11 cellular contexts compared by ENCODE assay signal in the genomic region with DNA sequence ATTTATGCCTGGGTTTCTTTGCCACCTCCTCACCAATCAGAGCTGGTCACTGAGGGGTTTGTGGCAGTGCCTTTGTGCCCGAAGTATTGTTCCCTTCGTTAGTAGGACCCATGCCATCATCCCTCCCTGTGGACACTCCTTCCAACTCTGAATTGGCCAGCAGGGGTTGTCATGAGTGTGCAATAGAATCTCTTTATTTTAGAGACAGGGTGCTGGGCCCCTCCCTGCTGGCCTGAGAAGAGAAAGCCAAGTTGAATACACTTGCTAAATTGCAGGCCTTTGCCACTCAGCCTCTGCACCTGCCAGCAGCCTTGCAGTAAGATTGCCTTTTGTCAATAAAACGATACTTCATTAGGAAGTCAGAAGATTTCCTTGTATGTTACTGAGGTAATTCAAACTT. TPM values are rescaled to one million over a fixed set of nuclear protein-coding genes. Genes with fewer than 3 reads are reported as not detected.
A peak's percentile ranks its signal among the peaks of the same experiment; 100 is the strongest.
DNase-seq lines count a peak whose midpoint lies in the region; ATAC-seq and TF ChIP-seq lines count a peak whose summit lies in the region.
"Had no signal": no experiment of that assay in that cellular context is flagged by ENCODE, and none has a peak within 500 bp of the region (broad histone marks: within the 10 kb centered on the region; RNA-seq: fewer than 3 reads in every experiment).

No MANE protein-coding gene starts in this region.

- peaks cover 39% of the 10 kb centered on the region for H3K36me3 ChIP-seq in CD4-positive, CD25-positive, alpha-beta regulatory T cell (ENCODE audit: control insufficient read depth, insufficient read depth, low read length)
- H3K36me3 ChIP-seq in mucosa of descending colon (ENCODE audit: low read depth) = no peaks in the 10 kb centered on the region

- H3K9me3 ChIP-seq in CD4-positive, CD25-positive, alpha-beta regulatory T cell (ENCODE audit: control insufficient read depth in 2 of 2, low read length in 2 of 2) = no peaks in the 10 kb centered on the region
- no peaks in the 10 kb centered on the region for H3K9me3 ChIP-seq in mucosa of descending colon

- H3K27ac ChIP-seq in CD4-positive, CD25-positive, alpha-beta regulatory T cell (ENCODE audit: insufficient read depth, low read length, poor library complexity, severe bottlenecking) = peak overlapping the region; percentile 5

- DNase-seq in CD4-positive, CD25-positive, alpha-beta regulatory T cell = no peak
- peak; percentile 33 for DNase-seq in NCI-H1092 (lab: John Stamatoyannopoulos, UW)
- DNase-seq in chondrocyte (ENCODE audit: low spot score) = no peak
- DNase-seq in mucosa of descending colon = peak; percentile 53 to 68 (median 58)
- DNase-seq in HUDEP-2 (lab: John Stamatoyannopoulos, UW; ENCODE audit: unreplicated experiment in 76 of 76) = no peak
- no peak for DNase-seq in cerebellar cortex (ENCODE audit: low spot score)
- no peak for DNase-seq in activated CD4-positive, CD25-positive, alpha-beta regulatory T cell treated with anti-CD3 and anti-CD28 coated beads, Interleukin-2, amount 50 U/mL, for 72 hours
- DNase-seq: NCI-H524 treated with DMSO at 0.1 percent for 48 hours had no signal

- no peak overlapping the region for H3K4me3 ChIP-seq in CD4-positive, CD25-positive, alpha-beta regulatory T cell (ENCODE audit: low read depth, low read length)
- no peak overlapping the region for H3K4me3 ChIP-seq in mucosa of descending colon

- no peak overlapping the region for H3K4me3 Mint-ChIP-seq in CD4-positive, CD25-positive, alpha-beta regulatory T cell
- no peak overlapping the region for H3K4me3 Mint-ChIP-seq in chondrocyte (ENCODE audit: unreplicated experiment)
- H3K4me3 Mint-ChIP-seq: memory B cell had no signal

- peaks cover 7% of the 10 kb centered on the region for H3K27me3 Mint-ChIP-seq in CD4-positive, CD25-positive, alpha-beta regulatory T cell
- no peaks in the 10 kb centered on the region for H3K27me3 Mint-ChIP-seq in chondrocyte (ENCODE audit: low read depth)
- H3K27me3 Mint-ChIP-seq: memory B cell had no signal

- H3K27me3 ChIP-seq in CD4-positive, CD25-positive, alpha-beta regulatory T cell (ENCODE audit: control insufficient read depth, insufficient read depth, low read length) = no peaks in the 10 kb centered on the region

- TF ChIP-seq CTCF in chondrocyte (IDR thresholded peaks at IDR 0.05) (peak; percentile 62), mucosa of descending colon (IDR thresholded peaks at IDR 0.05) (no peak)

- ATAC-seq in CD4-positive, CD25-positive, alpha-beta regulatory T cell (ENCODE audit: low read depth in 2 of 2) = no peak
- ATAC-seq in mucosa of descending colon (peak; percentile 95), HG03280 (IDR thresholded peaks at IDR 0.05; ENCODE audit: unreplicated experiment) (no peak)

- peaks cover 6% of the 10 kb centered on the region for H3K4me1 ChIP-seq in CD4-positive, CD25-positive, alpha-beta regulatory T cell (ENCODE audit: control insufficient read depth, insufficient read depth, low read length, poor library complexity, severe bottlenecking)
- peaks cover 7% of the 10 kb centered on the region for H3K4me1 ChIP-seq in mucosa of descending colon (ENCODE audit: low read depth)

- peak overlapping the region in 2 of 3 donors; percentile 31 to 84 for H3K27ac Mint-ChIP-seq in CD4-positive, CD25-positive, alpha-beta regulatory T cell
- H3K27ac Mint-ChIP-seq in chondrocyte (ENCODE audit: unreplicated experiment) = peak overlapping the region; percentile 74
- H3K27ac Mint-ChIP-seq: memory B cell had no signal

- peaks cover 0 to 1% (median 0%) of the 10 kb centered on the region in 7 donors for H3K9me3 Mint-ChIP-seq in CD4-positive, CD25-positive, alpha-beta regulatory T cell
- H3K9me3 Mint-ChIP-seq in chondrocyte (ENCODE audit: low read depth) = no peaks in the 10 kb centered on the region
- H3K9me3 Mint-ChIP-seq: memory B cell had no signal

- intact Hi-C loops in mucosa of descending colon (cut with DNase I, micrococcal nuclease) = no loop called here

- H3K36me3 Mint-ChIP-seq in CD4-positive, CD25-positive, alpha-beta regulatory T cell = peaks cover 38% of the 10 kb centered on the region
- H3K36me3 Mint-ChIP-seq in chondrocyte (ENCODE audit: low read depth) = peaks cover 10% of the 10 kb centered on the region

- peaks cover 14 to 42% (median 22%) of the 10 kb centered on the region in 4 donors for H3K4me1 Mint-ChIP-seq in CD4-positive, CD25-positive, alpha-beta regulatory T cell
- peaks cover 34% of the 10 kb centered on the region for H3K4me1 Mint-ChIP-seq in chondrocyte (ENCODE audit: low read depth)
- H3K4me1 Mint-ChIP-seq: memory B cell had no signal

RNA-seq across cellular contexts. Expression of gene SLC12A3, which starts 40.7 kb away (rescaled TPM):
- total RNA-seq in CD4-positive, CD25-positive, alpha-beta regulatory T cell = not detected
- not detected for polyA plus RNA-seq in CD4-positive, CD25-positive, alpha-beta regulatory T cell
- total RNA-seq in chondrocyte (not detected in 3 replicates), mucosa of descending colon (not detected)
- total RNA-seq: cerebellum had no signal

Comparison
In these comparisons a context has a peak if more than half of its experiments do, and no peak if none do; other contexts are left out.
1. DNase-seq: peak in NCI-H1092 (single experiment) and mucosa of descending colon (3 of 3); none in CD4-positive, CD25-positive, alpha-beta regulatory T cell (0 of 3), chondrocyte (single experiment), HUDEP-2 (0 of 76), cerebellar cortex (single experiment) and activated CD4-positive, CD25-positive, alpha-beta regulatory T cell treated with anti-CD3 and anti-CD28 coated beads, Interleukin-2, amount 50 U/mL, for 72 hours (single experiment).